Comparison of ENCODE assay signal across 24 cellular contexts in genomic region chr9:81564632-81565031, GRCh38.
DNase-seq lines count a peak whose midpoint lies in the region; ATAC-seq and TF ChIP-seq lines count a peak whose summit lies in the region.
"Had no signal": no experiment of that assay in that cellular context is flagged by ENCODE, and none has a peak within 500 bp of the region (broad histone marks: within the 10 kb centered on the region; RNA-seq: fewer than 3 reads in every experiment).

No MANE protein-coding gene starts in this region.

- H3K9ac ChIP-seq in IMR-90 (ENCODE audit: low read depth, low read length) (no peak overlapping the region), subcutaneous abdominal adipose tissue (ENCODE audit: low read length in 5 of 5) (peak overlapping the region in 1 of 5 donors; percentile 52)
- H3K9ac ChIP-seq: KMS-11 had no signal

- TF ChIP-seq RAD21 in IMR-90 (IDR thresholded peaks at IDR 0.05; ENCODE audit: low read length), result no peak

- peaks cover 0 to 2% of the 10 kb centered on the region in 2 donors for H3K4me1 Mint-ChIP-seq in effector memory CD8-positive, alpha-beta T cell (ENCODE audit: low read depth in 2 of 2)

- H3K27ac Mint-ChIP-seq in effector memory CD8-positive, alpha-beta T cell, result no peak overlapping the region
- H3K27ac Mint-ChIP-seq: CD4-positive, alpha-beta T cell had no signal

- POLR2A ChIA-PET in IMR-90 (lab: Charles Lee; ENCODE audit: unreplicated experiment), result no interaction called here

- dilution Hi-C loops in IMR-90 (cut with HindIII; ENCODE audit: low sequenced_read_pairs, unreplicated experiment), result no loop called here

- CTCF ChIA-PET in IMR-90 (lab: Yijun Ruan, JAX), result no interaction called here

- no peak overlapping the region for H2AFZ ChIP-seq in IMR-90 (replicated peaks; ENCODE audit: low read length, poor library complexity)

- H3K14ac ChIP-seq in IMR-90 (replicated peaks; ENCODE audit: low read depth, low read length), result no peak overlapping the region

- no peak overlapping the region; the same call in 1 of the 2 replicates for H3K18ac ChIP-seq in IMR-90 (ENCODE audit: low read depth, low read length)

- H2BK15ac ChIP-seq in IMR-90 (ENCODE audit: low read depth, low read length), result no peak overlapping the region

- no peaks in the 10 kb centered on the region for H3K9me3 ChIP-seq in IMR-90 (ENCODE audit: control insufficient read depth, insufficient read depth, low read length)
- H3K9me3 ChIP-seq in subcutaneous abdominal adipose tissue (ENCODE audit: control insufficient read depth in 5 of 5, low read length in 5 of 5), result no peaks in the 10 kb centered on the region
- H3K9me3 ChIP-seq: lower lobe of right lung, uterus had no signal

- no peak overlapping the region for H3K56ac ChIP-seq in IMR-90 (ENCODE audit: extremely low read depth, insufficient read depth, low read length)

- H4K20me1 ChIP-seq in IMR-90 (ENCODE audit: insufficient read depth, low read length), result no peaks in the 10 kb centered on the region

- H3K27ac ChIP-seq in IMR-90 (ENCODE audit: insufficient read depth, low read length) (no peak overlapping the region), subcutaneous abdominal adipose tissue (ENCODE audit: low read depth, low read length) (peak overlapping the region; percentile 43)
- H3K27ac ChIP-seq: foreskin keratinocyte, KMS-11, lower lobe of right lung, uterus had no signal

- no peak overlapping the region for H2AK9ac ChIP-seq in IMR-90 (replicated peaks; ENCODE audit: low read depth, low read length, poor library complexity)

- no peak overlapping the region for H2BK5ac ChIP-seq in IMR-90 (ENCODE audit: low read depth, low read length, poor library complexity, severe bottlenecking)

- no peak overlapping the region for H3K23ac ChIP-seq in IMR-90 (ENCODE audit: low read depth, low read length)

- no peaks in the 10 kb centered on the region for H3K36me3 Mint-ChIP-seq in effector memory CD8-positive, alpha-beta T cell (ENCODE audit: insufficient read depth)

- H2AK5ac ChIP-seq in IMR-90 (ENCODE audit: low read depth, low read length), result no peak overlapping the region; the same call in 1 of the 2 replicates

- no peak for TF ChIP-seq POLR2A in IMR-90 (IDR thresholded peaks at IDR 0.05; ENCODE audit: low read depth, low read length)

- H4K8ac ChIP-seq in IMR-90 (ENCODE audit: low read depth in 2 of 2, low read length in 2 of 2), result no peak overlapping the region

- ATAC-seq in IMR-90 (ENCODE audit: low read depth), result no peak
- ATAC-seq in effector memory CD8-positive, alpha-beta T cell (replicated peaks), result no peak
- no peak for ATAC-seq in HG03457 (IDR thresholded peaks at IDR 0.05; ENCODE audit: unreplicated experiment)
- no peak for ATAC-seq in HG03280 (IDR thresholded peaks at IDR 0.05; ENCODE audit: unreplicated experiment)
- ATAC-seq: foreskin keratinocyte, lower lobe of right lung had no signal

- peak overlapping the region; percentile 21; the same call in 1 of the 2 replicates for H2BK120ac ChIP-seq in IMR-90 (ENCODE audit: low read depth, low read length)

- peak overlapping the region; percentile 15; the same call in 1 of the 2 replicates for H2BK20ac ChIP-seq in IMR-90 (ENCODE audit: low read depth, low read length)

- H3K27me3 ChIP-seq in IMR-90 (ENCODE audit: control insufficient read depth, insufficient read depth, low read length) (no peaks in the 10 kb centered on the region), subcutaneous abdominal adipose tissue (ENCODE audit: control insufficient read depth in 5 of 5, insufficient read depth in 4 of 5, low read length in 5 of 5) (no peaks in the 10 kb centered on the region)
- H3K27me3 ChIP-seq: foreskin keratinocyte, uterus had no signal

- 97% methylated on average over 5 of the region's 5 CpGs; no CpG with 5 or more reads in 1 of the 2 experiments for WGBS in IMR-90 (ENCODE audit: extremely low coverage in 2 of 2, insufficient read length in 1 of 2), 2 experiments

- DNase-seq in IMR-90 (no peak), fibroblast of gingiva (ENCODE audit: low read depth) (peak; percentile 68), middle frontal gyrus (ENCODE audit: extremely low spot score, low spot score) (peak; percentile 55), NCI-H1105 (lab: John Stamatoyannopoulos, UW) (no peak)
- DNase-seq in effector memory CD8-positive, alpha-beta T cell, result no peak
- DNase-seq: activated T-cell treated with anti-CD3 and anti-CD28 coated beads, Interleukin-2, amount 50 U/mL, for 1 hour; CD4-positive, alpha-beta T cell; DMS 273 treated with DMSO at 0.1 percent for 48 hours; foreskin keratinocyte; GDM1; HCEC 1CT; lower lobe of right lung; MV-4-11; NCI-H1694 treated with DMSO at 0.1 percent for 48 hours; NCI-H345; Right ventricle myocardium superior; stimulated activated CD4-positive, alpha-beta T cell treated with anti-CD3 and anti-CD28 coated beads, Interleukin-12 subunit alpha, Interleukin-12 subunit beta, amount 100 ng/mL, for 4 hours; stimulated activated CD4-positive, alpha-beta T cell treated with anti-CD3 and anti-CD28 coated beads, Interleukin-4, amount 100 ng/mL, for 4 hours; SW 1271; uterus had no signal

- TF ChIP-seq CTCF in IMR-90 (conservative IDR thresholded peaks at IDR 0.05; ENCODE audit: low read depth, low read length), result no peak

- no peak overlapping the region for H3K4me2 ChIP-seq in IMR-90 (ENCODE audit: low read depth, low read length)
- H3K4me2 ChIP-seq: KMS-11 had no signal

- H3K36me3 ChIP-seq in IMR-90 (ENCODE audit: control insufficient read depth, insufficient read depth, low read length) (no peaks in the 10 kb centered on the region), subcutaneous abdominal adipose tissue (ENCODE audit: control insufficient read depth in 5 of 5, insufficient read depth in 5 of 5, low read length in 5 of 5) (no peaks in the 10 kb centered on the region)
- H3K36me3 ChIP-seq: lower lobe of right lung, uterus had no signal

- in situ Hi-C loops in IMR-90 (cut with MboI; ENCODE audit: low sequenced_read_pairs), result no loop called here

- intact Hi-C loops in IMR-90 (cut with micrococcal nuclease), result no loop called here

- H3K27me3 Mint-ChIP-seq in effector memory CD8-positive, alpha-beta T cell, result no peaks in the 10 kb centered on the region
- H3K27me3 Mint-ChIP-seq: CD4-positive, alpha-beta T cell had no signal

- H3K4me3 Mint-ChIP-seq in effector memory CD8-positive, alpha-beta T cell, result no peak overlapping the region
- H3K4me3 Mint-ChIP-seq: CD4-positive, alpha-beta T cell had no signal

- H3K4me1 ChIP-seq in IMR-90 (ENCODE audit: control insufficient read depth, insufficient read depth, low read length), result peaks cover 19% of the 10 kb centered on the region
- peaks cover 2 to 41% (median 34%) of the 10 kb centered on the region in 5 donors for H3K4me1 ChIP-seq in subcutaneous abdominal adipose tissue (ENCODE audit: control insufficient read depth in 5 of 5, insufficient read depth in 5 of 5, low read length in 5 of 5)
- H3K4me1 ChIP-seq: lower lobe of right lung, uterus had no signal

- H3K9me3 Mint-ChIP-seq in effector memory CD8-positive, alpha-beta T cell, result peaks cover 4 to 7% of the 10 kb centered on the region in 2 donors

- H3K79me1 ChIP-seq in IMR-90 (ENCODE audit: low read depth in 1 of 2, low read length in 2 of 2), result no peaks in the 10 kb centered on the region

- peak overlapping the region; percentile 10; the same call in 1 of the 2 replicates for H3K4ac ChIP-seq in IMR-90 (ENCODE audit: low read depth, low read length)

- no peak overlapping the region for H3K4me3 ChIP-seq in IMR-90 (ENCODE audit: insufficient read depth, low read depth, low read length)
- H3K4me3 ChIP-seq in subcutaneous abdominal adipose tissue (ENCODE audit: low read depth in 1 of 5, low read length in 5 of 5), result no peak overlapping the region
- H3K4me3 ChIP-seq: lower lobe of right lung, uterus had no signal

- peaks cover 13% of the 10 kb centered on the region for H3K9me1 ChIP-seq in IMR-90 (ENCODE audit: insufficient read depth, low read length)

- no peak overlapping the region for H4K5ac ChIP-seq in IMR-90 (ENCODE audit: low read depth, low read length)

- no TSS peak for BruUV-seq in IMR-90 (replicated peaks; lab: Mats Ljungman, UMichigan)

- no peak overlapping the region for H4K91ac ChIP-seq in IMR-90 (ENCODE audit: insufficient read depth, low read depth, low read length)

TF ChIP-seq in IMR-90, 13 proteins besides CTCF, POLR2A, EP300 and RAD21:
- TF ChIP-seq CEBPB (IDR thresholded peaks at IDR 0.05; ENCODE audit: low read depth, low read length), result no peak

Comparison
In these comparisons a context has a peak if more than half of its experiments do, and no peak if none do; other contexts are left out.
1. DNase-seq: peak in fibroblast of gingiva (single experiment) and middle frontal gyrus (single experiment); none in IMR-90 (single experiment), effector memory CD8-positive, alpha-beta T cell (0 of 3) and NCI-H1105 (single experiment).